In the genomic region with DNA sequence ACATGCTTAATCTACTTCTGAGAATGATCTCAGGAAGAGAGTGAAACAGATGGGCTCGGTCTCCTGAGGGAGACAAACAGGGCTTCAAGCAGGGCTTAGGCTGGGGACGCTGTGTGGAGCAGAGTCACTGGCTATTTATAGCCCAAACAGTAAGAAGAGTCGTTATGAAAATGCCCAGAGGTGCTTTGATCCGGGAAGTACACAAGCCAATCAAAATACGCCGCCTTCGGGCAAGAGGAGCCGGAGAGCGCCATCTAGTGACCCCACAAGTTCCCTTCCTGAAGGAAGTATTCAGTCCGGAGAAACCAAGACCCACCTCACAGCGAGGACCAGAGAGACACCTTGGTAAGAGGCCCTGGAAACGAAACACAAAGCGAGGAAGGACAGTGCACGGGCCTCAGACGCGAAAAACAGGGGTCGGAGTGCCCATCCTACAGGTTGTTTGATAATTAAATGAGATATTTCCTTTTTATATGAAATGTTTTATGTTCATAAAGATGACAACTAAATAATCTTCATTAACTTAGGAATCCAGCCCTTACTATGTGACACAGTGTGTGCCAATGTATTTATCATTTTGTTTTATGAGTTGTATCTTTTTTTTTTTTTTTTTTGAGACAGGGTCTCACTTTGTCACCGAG, we compare ENCODE assay signal across 8 cellular contexts. TPM values are rescaled to one million over a fixed set of nuclear protein-coding genes. Genes with fewer than 3 reads are reported as not detected.
DNase-seq lines count a peak whose midpoint lies in the region; ATAC-seq, FAIRE-seq and TF ChIP-seq lines count a peak whose summit lies in the region.

No MANE protein-coding gene starts in this region.

- peak overlapping the region; percentile 41 for H3K27ac ChIP-seq in SU-DHL-6 (ENCODE audit: low read depth, low read length)
- peak overlapping the region in 11 of 12 donors; percentile 26 to 80 (median 68) for H3K27ac ChIP-seq in heart left ventricle
- peak overlapping the region; percentile 52 to 69 for H3K27ac ChIP-seq in uterus

- peak overlapping the region; percentile 98 for H2AFZ ChIP-seq in SU-DHL-6 (ENCODE audit: low read depth, low read length, severe bottlenecking)

- no peaks in the 10 kb centered on the region for H3K79me2 ChIP-seq in SU-DHL-6 (ENCODE audit: insufficient read depth, low read length)

- H3K4me3 ChIP-seq in SU-DHL-6 (ENCODE audit: insufficient read depth, low read length, poor library complexity, severe bottlenecking) = peak overlapping the region; percentile 4
- H3K4me3 ChIP-seq in heart left ventricle = peak overlapping the region in 8 of 12 donors; percentile 22 to 52 (median 38)
- H3K4me3 ChIP-seq in uterus = peak overlapping the region; percentile 15 to 28

- H3K36me3 ChIP-seq in SU-DHL-6 (ENCODE audit: low read length) (no peaks in the 10 kb centered on the region), heart left ventricle (no peaks in the 10 kb centered on the region), uterus (no peaks in the 10 kb centered on the region)

- no peaks in the 10 kb centered on the region for H3K9me3 ChIP-seq in SU-DHL-6 (ENCODE audit: insufficient read depth, low read length)
- H3K9me3 ChIP-seq in heart left ventricle = peaks cover 0 to 9% (median 0%) of the 10 kb centered on the region in 12 donors
- no peaks in the 10 kb centered on the region for H3K9me3 ChIP-seq in uterus

- peak; percentile 78 for DNase-seq in GM12892 (ENCODE audit: insufficient read length)
- peak; percentile 96 for DNase-seq in NCI-H1436 (lab: John Stamatoyannopoulos, UW)
- peak; percentile 60 for DNase-seq in activated naive CD8-positive, alpha-beta T cell treated with anti-CD3 and anti-CD28 coated beads, Interleukin-2, amount 50 U/mL, for 16 hours (ENCODE audit: low read depth, low spot score)
- peak; percentile 87 to 91 (median 88) for DNase-seq in heart left ventricle
- peak; percentile 67 for DNase-seq in putamen (ENCODE audit: low spot score)
- peak; percentile 81 to 90 for DNase-seq in uterus

- H4K20me1 ChIP-seq in SU-DHL-6 (ENCODE audit: low read depth, low read length) = no peaks in the 10 kb centered on the region

- TF ChIP-seq POLR2A in GM12892 (IDR thresholded peaks at IDR 0.05; ENCODE audit: low read depth, low read length) = no peak
- TF ChIP-seq POLR2A in heart left ventricle (IDR thresholded peaks at IDR 0.05) = no peak
- TF ChIP-seq POLR2A in uterus (IDR thresholded peaks at IDR 0.05) = no peak

- intact Hi-C loops in heart left ventricle (cut with DNase I) (loop anchor here (1.0 to 10.0 kb wide), 10 partner anchors 52 to 1544 kb away; partner anchors contain the start of genes CNST (in 7 of the 10), TFB2M (in 7 of the 10), KIF26B (in 1 of the 10) and SMYD3 (in 1 of the 10)), uterus (cut with DNase I; ENCODE audit: low total_unique reads) (loop anchor here (10.0 kb wide), 1 partner anchor 134 kb away; the partner anchor contains the start of genes CNST and TFB2M)

- peak; percentile 50 for TF ChIP-seq CTCF in SU-DHL-6 (IDR thresholded peaks at IDR 0.05; ENCODE audit: insufficient read depth, low read length, poor library complexity, severe bottlenecking)
- TF ChIP-seq CTCF in heart left ventricle (IDR thresholded peaks at IDR 0.05) = peak; percentile 76 to 97 (median 89)
- peak; percentile 77 to 85 (median 81) for TF ChIP-seq CTCF in uterus (IDR thresholded peaks at IDR 0.05)

- peak overlapping the region; percentile 58 for H3K4me2 ChIP-seq in SU-DHL-6 (ENCODE audit: low read depth, low read length, poor library complexity, severe bottlenecking)

- peaks cover 0 to 18% (median 9%) of the 10 kb centered on the region in 12 donors for H3K4me1 ChIP-seq in heart left ventricle
- no peaks in the 10 kb centered on the region for H3K4me1 ChIP-seq in uterus

- peak overlapping the region; percentile 34 for H3K9ac ChIP-seq in SU-DHL-6 (ENCODE audit: low read length)

- WGBS in heart left ventricle, 4 donors = 5 to 6% (median 5%) methylated on average over 18 of the region's 18 CpGs

- FAIRE-seq in GM12892 (lab: Jason Lieb, UNC) = peak; percentile 88

- no peaks in the 10 kb centered on the region for H3K9me2 ChIP-seq in SU-DHL-6 (replicated peaks; ENCODE audit: insufficient read depth, low read length)

- no peaks in the 10 kb centered on the region for H3F3A ChIP-seq in SU-DHL-6 (ENCODE audit: insufficient read depth)

- H3K27me3 ChIP-seq in SU-DHL-6 (ENCODE audit: low read length) (no peaks in the 10 kb centered on the region), heart left ventricle (no peaks in the 10 kb centered on the region), uterus (no peaks in the 10 kb centered on the region)

- ATAC-seq in HG02840 (IDR thresholded peaks at IDR 0.05; ENCODE audit: low FRiP score, unreplicated experiment) (peak; percentile 76), heart left ventricle (peak; percentile 91 to 97 (median 96))

RNA-seq across cellular contexts. Expression of gene SCCPDH, which starts 25.0 kb away (rescaled TPM):
- polyA plus RNA-seq in GM12892 (2012; ENCODE audit: missing spikeins) = 41.9 TPM
- total RNA-seq in heart left ventricle (10 to 100 TPM; 22.0 to 36.4 (median 32.9) TPM), uterus (10 to 100 TPM; 12.9 to 53.4 (median 22.1) TPM)
- polyA plus RNA-seq in heart left ventricle = 10 to 100 TPM; 13.8 to 27.3 TPM

Comparison
In these comparisons a context has a peak if more than half of its experiments do, and no peak if none do; other contexts are left out.
1. Peak in every context shown above with its lines: DNase-seq, ATAC-seq, H3K4me3 ChIP-seq and H3K27ac ChIP-seq.